ENCODE assay signal across 11 cellular contexts in the genomic region with DNA sequence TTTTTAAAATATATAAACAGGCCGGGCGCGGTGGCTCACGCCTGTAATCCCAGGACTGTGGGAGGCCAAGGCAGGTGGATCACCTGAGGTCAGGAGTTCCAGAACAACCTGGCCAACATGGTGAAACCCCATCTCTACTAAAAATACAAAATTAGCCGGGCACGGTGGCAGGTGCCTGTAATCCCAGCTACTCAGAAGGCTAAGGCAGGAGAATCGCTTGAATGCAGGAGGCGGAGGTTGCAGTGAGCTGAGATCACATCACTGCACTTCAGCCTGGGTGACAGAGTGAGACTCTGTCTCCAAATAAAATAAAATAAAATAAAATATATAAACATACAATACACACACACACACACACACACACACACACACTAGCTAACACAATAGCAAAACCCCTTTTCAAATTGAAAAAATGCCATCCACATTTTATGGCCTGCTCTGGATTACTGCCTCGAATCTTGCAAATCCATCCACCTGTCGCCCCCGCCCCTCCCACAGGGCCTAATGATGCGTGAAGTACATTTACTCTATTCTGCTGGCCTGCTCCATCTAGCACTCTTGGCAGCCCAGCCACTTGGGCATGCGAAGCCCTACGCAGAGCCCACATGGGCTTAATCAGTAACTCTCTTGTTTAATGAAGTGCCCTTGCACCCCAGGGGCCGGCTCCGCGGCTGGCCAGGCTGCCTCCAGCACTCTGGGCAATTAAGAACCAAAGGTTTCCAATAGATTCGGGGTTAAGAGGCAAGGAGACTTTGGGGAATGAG. TPM values are rescaled to one million over a fixed set of nuclear protein-coding genes. Genes with fewer than 3 reads are reported as not detected.
A peak's percentile ranks its signal among the peaks of the same experiment; 100 is the strongest.
DNase-seq lines count a peak whose midpoint lies in the region; ATAC-seq and TF ChIP-seq lines count a peak whose summit lies in the region.
"Not testable (repeated sequence)": the region's sequence is repeated elsewhere in the genome, so short reads cannot be mapped to it uniquely, and the experiment has no call there.
"Had no signal": no experiment of that assay in that cellular context is flagged by ENCODE, and none has a peak within 500 bp of the region (broad histone marks: within the 10 kb centered on the region; RNA-seq: fewer than 3 reads in every experiment).

No MANE protein-coding gene starts in this region.

- peak; percentile 7; the same call in 1 of the 2 replicates for TF ChIP-seq RAD21 in Ishikawa (IDR thresholded peaks at IDR 0.05; ENCODE audit: low read depth)

- not testable (repeated sequence) for H3K4me3 ChIP-seq in BE2C (ENCODE audit: low read depth, low read length); SJCRH30; lower lobe of right lung

- not testable (repeated sequence) for H3K4me1 ChIP-seq in BE2C, lower lobe of right lung
- peaks cover 17% of the 10 kb centered on the region for H3K4me1 ChIP-seq in SJCRH30

- H3K9me3 ChIP-seq in BE2C; SJCRH30 (replicated peaks); lower lobe of right lung: not testable (repeated sequence)

- DNase-seq in BE2C (peak; percentile 33), NCI-H2029 treated with DMSO at 0.1 percent for 48 hours (lab: John Stamatoyannopoulos, UW) (peak; percentile 88), NCI-H446 treated with DMSO at 0.1 percent for 48 hours (lab: John Stamatoyannopoulos, UW) (peak; percentile 50), SJCRH30 (peak; percentile 83 to 86), globus pallidus (ENCODE audit: low spot score) (peak; percentile 19), lower lobe of right lung (peak; percentile 86), retina (peak; percentile 71)

- ATAC-seq in lower lobe of right lung, result peak; percentile 92 to 93

- intact Hi-C loops in lower lobe of right lung (cut with DNase I), result not testable (repeated sequence)

- TF ChIP-seq CTCF in BE2C (IDR thresholded peaks at IDR 0.05; ENCODE audit: low read depth, low read length); lower lobe of right lung (IDR thresholded peaks at IDR 0.05): not testable (repeated sequence)

- H3K27ac ChIP-seq in SJCRH30 (peak overlapping the region; percentile 6; the same call in 1 of the 2 replicates), lower lobe of right lung (peak overlapping the region; percentile 49)

- not testable (repeated sequence) for H3K27me3 ChIP-seq in BE2C; SJCRH30; lower lobe of right lung (ENCODE audit: low read depth)

- H3K36me3 ChIP-seq in BE2C, SJCRH30: not testable (repeated sequence)
- H3K36me3 ChIP-seq in lower lobe of right lung, result peaks cover 21% of the 10 kb centered on the region

- TF ChIP-seq EP300 in Ishikawa (IDR thresholded peaks at IDR 0.05; ENCODE audit: borderline replicate concordance), result 0 out of 2 replicates have a peak, but pooled peaks have one; percentile 22

TF ChIP-seq in Ishikawa, 13 proteins besides CTCF, POLR2A, EP300 and RAD21:
- TF ChIP-seq TCF12 (IDR thresholded peaks at IDR 0.05; ENCODE audit: low read depth), result peak; percentile 74; the same call in 1 of the 2 replicates
- TF ChIP-seq EGR1 (IDR thresholded peaks at IDR 0.05), result peak; percentile 83
- peak; percentile 80 for TF ChIP-seq NFIC (IDR thresholded peaks at IDR 0.05)
- peak; percentile 46 for TF ChIP-seq TEAD4 (IDR thresholded peaks at IDR 0.05)
- TF ChIP-seq, protein P1, sequence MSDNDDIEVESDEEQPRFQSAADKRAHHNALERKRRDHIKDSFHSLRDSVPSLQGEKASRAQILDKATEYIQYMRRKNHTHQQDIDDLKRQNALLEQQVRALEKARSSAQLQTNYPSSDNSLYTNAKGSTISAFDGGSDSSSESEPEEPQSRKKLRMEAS (IDR thresholded peaks at IDR 0.05), result peak; percentile 53; the same call in 1 of the 2 replicates
TF ChIP-seq in Ishikawa: peak in this region for 5; not testable (repeated sequence) for 8.

RNA-seq across cellular contexts. Expression of a gene that starts 57.4 kb away (rescaled TPM):
- 0.25 TPM for polyA plus RNA-seq in BE2C (2012; ENCODE audit: insufficient read depth, insufficient read length, low read depth)
- total RNA-seq in SJCRH30 (2014; rRNA removed; shearing (Covaris generic)), result 0.05 and 0.08 TPM in 2 replicates
- 19.2 TPM for total RNA-seq in lower lobe of right lung
- total RNA-seq: activated T-helper 1 cell treated with anti-CD3 and anti-CD28 coated beads, Interleukin-12 subunit alpha, Interleukin-12 subunit beta, Interleukin-2, Interleukin-4 antibody, amounts not matched to agents 30 ng/mL and 10 ng/mL and 1 ng/mL, durations not matched to agents 14 hours and 24 hours and 36 hours; dermis microvascular lymphatic vessel endothelial cell; pulmonary artery endothelial cell had no signal

Comparison
In these comparisons a context has a peak if more than half of its experiments do, and no peak if none do; other contexts are left out.
1. DNase-seq: peak in every context shown above with its lines; median percentile 88 in NCI-H2029 treated with DMSO at 0.1 percent for 48 hours; 86 in lower lobe of right lung; 84 in SJCRH30; 71 in retina; 50 in NCI-H446 treated with DMSO at 0.1 percent for 48 hours; 33 in BE2C; 19 in globus pallidus.
2. RNA of a gene that starts 57.4 kb away (total RNA-seq): 19.2 TPM in lower lobe of right lung (single experiment); 0.05 to 0.08 TPM in SJCRH30; every median in the first group is over 10 times any median in the second.